1 cellular context compared by ENCODE assay signal in the genomic region with DNA sequence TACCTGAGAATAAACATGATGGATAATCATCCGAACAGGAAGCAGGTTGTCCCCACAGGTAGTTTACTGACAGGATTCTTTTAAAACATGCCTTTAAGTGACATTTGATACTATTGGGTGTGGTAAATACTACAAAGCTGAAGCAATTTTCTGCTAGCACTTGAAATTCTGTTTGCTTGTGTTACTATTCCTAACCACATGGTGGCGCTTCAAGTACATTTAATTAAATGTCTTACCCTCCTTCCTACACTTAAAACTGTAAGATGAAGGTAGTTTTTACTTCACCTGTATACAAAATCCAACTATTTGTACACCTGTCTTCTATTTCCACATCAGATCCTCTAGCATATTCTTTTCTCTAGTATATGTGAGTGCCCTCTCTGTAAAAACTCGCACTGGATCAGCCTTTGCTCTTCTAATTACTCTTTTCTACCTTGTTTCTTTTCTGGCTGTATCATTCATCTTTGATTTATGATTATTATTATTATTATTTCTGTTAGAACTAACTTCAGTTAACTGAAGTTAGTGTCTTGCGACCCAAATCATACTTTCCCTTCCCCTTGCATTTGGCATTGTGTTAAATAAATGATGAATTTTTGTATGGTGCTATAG.
TF ChIP-seq lines count a peak whose summit lies in the region.

No MANE protein-coding gene starts in this region.

TF ChIP-seq in HepG2, 621 proteins besides CTCF, POLR2A, EP300 and RAD21:
- TF ChIP-seq MIXL1 (CRISPR knock-in tag; IDR thresholded peaks at IDR 0.05) (peak; percentile 71), HMGA1 (CRISPR knock-in tag; conservative IDR thresholded peaks at IDR 0.05) (no peak), ZBTB38 (CRISPR knock-in tag; IDR thresholded peaks at IDR 0.05) (no peak), STAG1 (CRISPR knock-in tag; IDR thresholded peaks at IDR 0.05) (peak; percentile 67), REL (CRISPR knock-in tag; conservative IDR thresholded peaks at IDR 0.05) (no peak)
